In genomic region chr7:17490825-17491224, GRCh38 we compare ENCODE assay signal across 27 cellular contexts.
"Had no signal": no experiment of that assay in that cellular context is flagged by ENCODE, and none has a peak within 500 bp of the region (broad histone marks: within the 10 kb centered on the region; RNA-seq: fewer than 3 reads in every experiment).

No MANE protein-coding gene starts in this region.

- H3K36me3 ChIP-seq: adrenal gland, esophagus squamous epithelium, gastroesophageal sphincter, heart right ventricle had no signal

- H3K27me3 ChIP-seq: adrenal gland, body of pancreas, esophagus squamous epithelium, gastroesophageal sphincter, heart right ventricle had no signal

- H3K4me1 Mint-ChIP-seq: activated CD4-positive, alpha-beta T cell treated with anti-CD3 and anti-CD28 coated beads for 36 hours; activated naive CD8-positive, alpha-beta T cell treated with anti-CD3 and anti-CD28 coated beads, Interleukin-2, amount 50 U/mL, for 24 hours had no signal

- H3K9me3 ChIP-seq: adrenal gland, body of pancreas, esophagus squamous epithelium, gastroesophageal sphincter, heart right ventricle had no signal

- H3K36me3 Mint-ChIP-seq: activated CD4-positive, alpha-beta memory T cell treated with anti-CD3 and anti-CD28 coated beads for 36 hours; activated naive CD4-positive, alpha-beta T cell treated with anti-CD3 and anti-CD28 coated beads, Interleukin-2, amount 50 U/mL, for 72 hours had no signal

- H3K9me3 Mint-ChIP-seq: activated CD4-positive, alpha-beta memory T cell treated with anti-CD3 and anti-CD28 coated beads for 36 hours; activated naive CD4-positive, alpha-beta T cell treated with anti-CD3 and anti-CD28 coated beads, Interleukin-2, amount 50 U/mL, for 72 hours; activated T-cell treated with anti-CD3 and anti-CD28 coated beads, Interleukin-2, amount 50 U/mL, for 4 hours; activated T-helper 17 cell treated with anti-CD3 and anti-CD28 coated beads, Interleukin-2, amount 50 U/mL, for 72 hours; effector memory CD8-positive, alpha-beta T cell had no signal

- H3K4me1 ChIP-seq: adrenal gland, body of pancreas, gastroesophageal sphincter, heart right ventricle had no signal

- DNase-seq: activated CD4-positive, alpha-beta memory T cell treated with anti-CD3 and anti-CD28 coated beads for 36 hours; activated CD4-positive, alpha-beta T cell treated with anti-CD3 and anti-CD28 coated beads for 36 hours; activated CD4-positive, alpha-beta T cell treated with anti-CD3 and anti-CD28 coated beads, Interleukin-2, amount 10 ng/mL, durations not matched to agents 24 days and 14 days; activated CD4-positive, CD25-positive, alpha-beta regulatory T cell; activated CD4-positive, CD25-positive, alpha-beta regulatory T cell treated with anti-CD3 and anti-CD28 coated beads, Interleukin-2, amount 50 U/mL, for 72 hours; activated CD8-positive, alpha-beta memory T cell treated with anti-CD3 and anti-CD28 coated beads for 24 hours; activated effector memory CD4-positive, alpha-beta T cell treated with Interleukin-2 at 50 U/mL for 16 hours; activated gamma-delta T cell treated with Interleukin-2 at 50 U/mL for 16 hours; activated naive CD4-positive, alpha-beta T cell treated with Interleukin-2 at 50 U/mL for 16 hours; activated naive CD8-positive, alpha-beta T cell treated with anti-CD3 and anti-CD28 coated beads, Interleukin-2, amount 50 U/mL, for 24 hours; activated T-cell treated with anti-CD3 and anti-CD28 coated beads, Interleukin-2, amount 50 U/mL, for 4 hours; adrenal gland; amygdala; aorta; body of pancreas; caudate nucleus; cortex of kidney; dermis blood vessel endothelial cell; effector CD4-positive, alpha-beta T cell; effector memory CD8-positive, alpha-beta T cell; esophagus squamous epithelium; foreskin melanocyte; heart right ventricle; T-helper 2 cell had no signal

- H3K27ac ChIP-seq: adrenal gland, body of pancreas, gastroesophageal sphincter, heart right ventricle had no signal

- ATAC-seq: activated CD4-positive, alpha-beta T cell treated with anti-CD3 and anti-CD28 coated beads for 36 hours; activated naive CD4-positive, alpha-beta T cell treated with anti-CD3 and anti-CD28 coated beads, Interleukin-2, amount 50 U/mL, for 72 hours; activated naive CD8-positive, alpha-beta T cell treated with anti-CD3 and anti-CD28 coated beads, Interleukin-2, amount 50 U/mL, for 24 hours; activated T-cell treated with anti-CD3 and anti-CD28 coated beads, Interleukin-2, amount 50 U/mL, for 4 hours; activated T-helper 17 cell treated with anti-CD3 and anti-CD28 coated beads, Interleukin-2, amount 50 U/mL, for 72 hours; body of pancreas; effector memory CD8-positive, alpha-beta T cell; gastroesophageal sphincter; heart right ventricle had no signal

- H3K27ac Mint-ChIP-seq: activated CD4-positive, alpha-beta memory T cell treated with anti-CD3 and anti-CD28 coated beads for 36 hours; activated CD4-positive, alpha-beta T cell treated with anti-CD3 and anti-CD28 coated beads for 36 hours; activated CD4-positive, alpha-beta T cell treated with anti-CD3 and anti-CD28 coated beads, Interleukin-2, amount 10 ng/mL, durations not matched to agents 24 days and 14 days; activated naive CD4-positive, alpha-beta T cell treated with anti-CD3 and anti-CD28 coated beads, Interleukin-2, amount 50 U/mL, for 72 hours; activated naive CD8-positive, alpha-beta T cell treated with anti-CD3 and anti-CD28 coated beads, Interleukin-2, amount 50 U/mL, for 24 hours; activated T-helper 17 cell treated with anti-CD3 and anti-CD28 coated beads, Interleukin-2, amount 50 U/mL, for 72 hours; effector memory CD8-positive, alpha-beta T cell had no signal

- H3K27me3 Mint-ChIP-seq: activated CD4-positive, alpha-beta memory T cell treated with anti-CD3 and anti-CD28 coated beads for 36 hours; activated CD4-positive, alpha-beta T cell treated with anti-CD3 and anti-CD28 coated beads for 36 hours; activated naive CD8-positive, alpha-beta T cell treated with anti-CD3 and anti-CD28 coated beads, Interleukin-2, amount 50 U/mL, for 24 hours had no signal

- H3K4me3 Mint-ChIP-seq: activated CD4-positive, alpha-beta memory T cell treated with anti-CD3 and anti-CD28 coated beads for 36 hours; activated CD4-positive, alpha-beta T cell treated with anti-CD3 and anti-CD28 coated beads for 36 hours; activated CD4-positive, alpha-beta T cell treated with anti-CD3 and anti-CD28 coated beads, Interleukin-2, amount 10 ng/mL, durations not matched to agents 24 days and 14 days; activated naive CD8-positive, alpha-beta T cell treated with anti-CD3 and anti-CD28 coated beads, Interleukin-2, amount 50 U/mL, for 24 hours; activated T-cell treated with anti-CD3 and anti-CD28 coated beads, Interleukin-2, amount 50 U/mL, for 4 hours; activated T-helper 17 cell treated with anti-CD3 and anti-CD28 coated beads, Interleukin-2, amount 50 U/mL, for 72 hours; effector memory CD8-positive, alpha-beta T cell had no signal

- H3K4me3 ChIP-seq: adrenal gland, body of pancreas, esophagus squamous epithelium, gastroesophageal sphincter, heart right ventricle had no signal
